In the genomic region with DNA sequence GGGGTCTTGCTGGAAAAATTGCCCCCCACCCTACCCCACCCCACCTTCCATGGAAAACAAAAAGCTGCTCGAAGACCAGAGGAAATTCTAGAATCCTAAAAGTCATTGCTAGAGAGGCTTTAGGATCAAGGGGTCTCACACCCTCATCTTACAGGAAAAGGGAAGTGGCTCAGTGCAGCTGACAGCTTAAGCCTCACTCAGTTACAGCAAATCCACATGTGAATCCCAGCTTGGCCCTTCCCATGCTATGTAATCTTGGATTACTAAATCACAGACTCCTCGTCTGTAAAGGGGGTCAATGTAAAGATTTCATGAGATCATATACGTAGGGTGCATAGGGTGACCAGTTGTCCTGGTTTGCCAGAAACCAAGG, we compare ENCODE assay signal across 11 cellular contexts. TPM values are rescaled to one million over a fixed set of nuclear protein-coding genes. Genes with fewer than 3 reads are reported as not detected.
DNase-seq lines count a peak whose midpoint lies in the region; TF ChIP-seq lines count a peak whose summit lies in the region.
"Had no signal": no experiment of that assay in that cellular context is flagged by ENCODE, and none has a peak within 500 bp of the region (broad histone marks: within the 10 kb centered on the region; RNA-seq: fewer than 3 reads in every experiment).

No MANE protein-coding gene starts in this region.

- H3K9me3 ChIP-seq in BLaER1 treated with 17β-estradiol and CSF1 and Interleukin-3, amounts not matched to agents 10 nM and 100 nM (replicated peaks in 1 of 11), result no peaks in the 10 kb centered on the region

- H3K4me1 ChIP-seq in BLaER1 treated with 17β-estradiol and CSF1 and Interleukin-3, amounts not matched to agents 10 nM and 100 nM, result peaks cover 36 to 98% (median 55%) of the 10 kb centered on the region in 10 experiments
- H3K4me1 ChIP-seq: foreskin keratinocyte had no signal

- H3K27ac ChIP-seq in BLaER1 treated with 17β-estradiol and CSF1 and Interleukin-3, amounts not matched to agents 10 nM and 100 nM, result peak overlapping the region in 10 of 11 experiments; percentile 58 to 96 (median 84); a peak in 21 of 22 replicates
- H3K27ac ChIP-seq: foreskin keratinocyte had no signal

- H3K4me3 ChIP-seq in BLaER1 treated with 17β-estradiol and CSF1 and Interleukin-3, amounts not matched to agents 10 nM and 100 nM, result peak overlapping the region in 3 of 10 experiments; percentile 14 to 54 (median 24); a peak in 5 of 20 replicates
- no peak overlapping the region for H3K4me3 ChIP-seq in NB4 (ENCODE audit: low read depth, low read length)

- peaks cover 46% of the 10 kb centered on the region for H3K4me1 Mint-ChIP-seq in endothelial cell (ENCODE audit: unreplicated experiment)
- H3K4me1 Mint-ChIP-seq in nephron, result peaks cover 44% of the 10 kb centered on the region

- H3K9me3 Mint-ChIP-seq in endothelial cell (ENCODE audit: unreplicated experiment) (no peaks in the 10 kb centered on the region), nephron (no peaks in the 10 kb centered on the region)

- peaks cover 0 to 41% (median 4%) of the 10 kb centered on the region in 11 experiments; a peak in 10 of 22 replicates for H4K20me1 ChIP-seq in BLaER1 treated with 17β-estradiol and CSF1 and Interleukin-3, amounts not matched to agents 10 nM and 100 nM

- H3K36me3 ChIP-seq in BLaER1 treated with 17β-estradiol and CSF1 and Interleukin-3, amounts not matched to agents 10 nM and 100 nM, result peaks cover 0 to 55% (median 0%) of the 10 kb centered on the region in 11 experiments; a peak in 6 of 22 replicates

- peaks cover 0 to 43% (median 30%) of the 10 kb centered on the region in 11 experiments; a peak in 17 of 22 replicates for H3K27me3 ChIP-seq in BLaER1 treated with 17β-estradiol and CSF1 and Interleukin-3, amounts not matched to agents 10 nM and 100 nM
- H3K27me3 ChIP-seq: foreskin keratinocyte had no signal

- H3K36me3 Mint-ChIP-seq in endothelial cell (ENCODE audit: low read depth, unreplicated experiment) (no peaks in the 10 kb centered on the region), nephron (ENCODE audit: low read depth) (no peaks in the 10 kb centered on the region)

- peak overlapping the region; percentile 92 for H3K27ac Mint-ChIP-seq in endothelial cell (ENCODE audit: unreplicated experiment)
- peak overlapping the region; percentile 46 to 75 (median 58) for H3K27ac Mint-ChIP-seq in nephron

- DNase-seq in NB4 (ENCODE audit: low read depth) (peak; percentile 82), endothelial cell (ENCODE audit: low spot score) (no peak), ecto neural progenitor cell (ENCODE audit: low spot score) (no peak), DMS153 treated with DMSO at 0.1 percent for 48 hours (lab: John Stamatoyannopoulos, UW; ENCODE audit: unreplicated experiment) (no peak), NCI-H187 (lab: John Stamatoyannopoulos, UW) (no peak)
- DNase-seq in activated CD4-positive, alpha-beta T cell treated with anti-CD3 and anti-CD28 coated beads for 4 hours, result no peak
- DNase-seq: foreskin keratinocyte; NCI-H1417; stimulated activated CD4-positive, alpha-beta T cell treated with anti-CD3 and anti-CD28 coated beads, Interleukin-4, amount 100 ng/mL, for 1 hour had no signal

- H3K4me2 ChIP-seq in BLaER1 treated with 17β-estradiol and CSF1 and Interleukin-3, amounts not matched to agents 10 nM and 100 nM, result peak overlapping the region; percentile 68 to 96 (median 89)

- no peak overlapping the region for H3K4me3 Mint-ChIP-seq in endothelial cell (ENCODE audit: unreplicated experiment)
- no peak overlapping the region for H3K4me3 Mint-ChIP-seq in nephron

- TF ChIP-seq POLR2A in NB4 (IDR thresholded peaks at IDR 0.05; ENCODE audit: extremely low read depth, insufficient read length), result no peak

- H3K9ac ChIP-seq in BLaER1 treated with 17β-estradiol and CSF1 and Interleukin-3, amounts not matched to agents 10 nM and 100 nM, result peak overlapping the region in 10 of 11 experiments; percentile 37 to 81 (median 71); a peak in 18 of 22 replicates

- TF ChIP-seq CTCF in NB4 (IDR thresholded peaks at IDR 0.05; ENCODE audit: low read depth, low read length), result no peak
- no peak for TF ChIP-seq CTCF in endothelial cell (IDR thresholded peaks at IDR 0.05; ENCODE audit: unreplicated experiment)
- no peak for TF ChIP-seq CTCF in nephron (IDR thresholded peaks at IDR 0.05; ENCODE audit: unreplicated experiment in 3 of 3)

- peaks cover 18% of the 10 kb centered on the region for H3K27me3 Mint-ChIP-seq in endothelial cell (ENCODE audit: unreplicated experiment)
- H3K27me3 Mint-ChIP-seq in nephron (ENCODE audit: low read depth), result peaks cover 12% of the 10 kb centered on the region

RNA-seq across cellular contexts. Expression of a gene that starts 25.9 kb away (rescaled TPM):
- 0.51 TPM for total RNA-seq in endothelial cell (ENCODE audit: unreplicated experiment)
- total RNA-seq: foreskin keratinocyte had no signal
